25 cellular contexts compared by ENCODE assay signal in the genomic region with DNA sequence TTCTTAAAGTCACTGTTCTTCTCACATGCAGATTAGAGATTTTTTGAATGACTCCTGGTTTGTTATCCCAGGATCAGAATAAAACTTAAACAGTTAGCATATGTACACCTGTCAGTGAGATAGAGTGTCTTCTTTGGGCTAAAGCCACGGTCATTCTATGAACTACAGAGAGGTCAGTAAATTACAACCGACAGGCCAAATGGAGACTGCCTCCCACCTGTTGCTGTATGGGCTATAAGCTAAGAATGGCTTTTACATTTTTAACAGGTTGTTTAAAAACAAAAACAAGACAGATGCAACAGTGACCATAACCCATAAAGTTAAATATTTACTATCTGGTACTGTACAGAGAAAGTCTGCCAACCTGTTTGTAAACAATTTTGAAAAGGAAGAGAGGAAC.
"Had no signal": no experiment of that assay in that cellular context is flagged by ENCODE, and none has a peak within 500 bp of the region (broad histone marks: within the 10 kb centered on the region; RNA-seq: fewer than 3 reads in every experiment).

No MANE protein-coding gene starts in this region.

- FAIRE-seq: pancreas, small intestine, urothelium cell line had no signal

- H3K9me3 ChIP-seq: neutrophil, pancreas, prostate gland, right lobe of liver, sigmoid colon, stomach, thoracic aorta, thyroid gland, tibial nerve, upper lobe of left lung, vagina had no signal

- H3K27ac ChIP-seq: neutrophil, pancreas, prostate gland, right lobe of liver, sigmoid colon, stomach, thoracic aorta, thyroid gland, tibial nerve, upper lobe of left lung, vagina had no signal

- H3K4me3 ChIP-seq: pancreas, prostate gland, right lobe of liver, sigmoid colon, stomach, thoracic aorta, thyroid gland, tibial nerve, upper lobe of left lung, vagina had no signal

- H3K36me3 ChIP-seq: neutrophil, pancreas, prostate gland, right lobe of liver, sigmoid colon, stomach, thoracic aorta, thyroid gland, tibial nerve, upper lobe of left lung, vagina had no signal

- ATAC-seq: natural killer cell treated with Interleukin-12 subunit alpha and Interleukin-12 subunit beta and Interleukin-15 and Interleukin-18, amount 100 ng/mL, for 72 hours; pancreas; right cardiac atrium; right lobe of liver; stimulated activated effector memory CD8-positive, alpha-beta T cell treated with anti-CD3 and anti-CD28 coated beads, Interleukin-12 subunit alpha, Interleukin-12 subunit beta, amount 100 ng/mL, for 72 hours; stimulated activated naive B cell treated with anti-CD40 and anti-IgM and Interleukin-4, amounts not matched to agents 10 μg/mL and 1 μg/mL and 100 μg/mL, for 72 hours had no signal

- DNase-seq: nephron progenitor cell; nucleus accumbens; pancreas; right cardiac atrium; right lobe of liver; sigmoid colon; small intestine; stimulated activated CD4-positive, alpha-beta T cell treated with anti-CD3 and anti-CD28 coated beads, Interleukin-15, amount 100 ng/mL, for 24 hours; stimulated activated CD4-positive, alpha-beta T cell treated with anti-CD3 and anti-CD28 coated beads, Interleukin-2, amount 100 ng/mL, for 24 hours; stimulated activated CD4-positive, alpha-beta T cell treated with anti-CD3 and anti-CD28 coated beads, Interleukin-2, amount 100 ng/mL, for 48 hours; stimulated activated CD4-positive, alpha-beta T cell treated with anti-CD3 and anti-CD28 coated beads, Interleukin-4, amount 100 ng/mL, for 24 hours; stimulated activated naive B cell treated with anti-CD40 and anti-IgM and Interleukin-4, amounts not matched to agents 10 μg/mL and 1 μg/mL and 100 μg/mL, for 72 hours; stimulated activated naive CD4-positive, alpha-beta T cell treated with Interleukin-2 at 50 U/mL for 16 hours; stomach; thyroid gland; trophoblast cell; upper lobe of left lung had no signal

- H3K27me3 ChIP-seq: neutrophil, pancreas, right lobe of liver, sigmoid colon, stomach, thyroid gland, tibial nerve, upper lobe of left lung, vagina had no signal

- H3K4me1 ChIP-seq: pancreas, prostate gland, right lobe of liver, sigmoid colon, stomach, thyroid gland, tibial nerve, upper lobe of left lung, vagina had no signal
